In genomic region chr20:17612287-17612974, GRCh38 we compare ENCODE assay signal across 8 cellular contexts. TPM values are rescaled to one million over a fixed set of nuclear protein-coding genes. Genes with fewer than 3 reads are reported as not detected.
DNase-seq lines count a peak whose midpoint lies in the region; ATAC-seq and TF ChIP-seq lines count a peak whose summit lies in the region.

No MANE protein-coding gene starts in this region.

- peaks cover 8% of the 10 kb centered on the region for H3K36me3 Mint-ChIP-seq in activated T-helper 17 cell treated with anti-CD3 and anti-CD28 coated beads, Interleukin-2, amount 50 U/mL, for 72 hours (ENCODE audit: low read depth)

- TF ChIP-seq CTCF in spleen (IDR thresholded peaks at IDR 0.05 in 8 of 11, conservative IDR thresholded peaks at IDR 0.05 in 3 of 11): no peak

- H3K4me1 ChIP-seq in spleen: peaks cover 7 to 76% (median 40%) of the 10 kb centered on the region in 6 donors

- H3K9me3 ChIP-seq in spleen: no peaks in the 10 kb centered on the region

- peaks cover 17% of the 10 kb centered on the region for H3K4me1 Mint-ChIP-seq in activated T-helper 17 cell treated with anti-CD3 and anti-CD28 coated beads, Interleukin-2, amount 50 U/mL, for 72 hours

- no peaks in the 10 kb centered on the region for H3K9me3 Mint-ChIP-seq in activated T-helper 17 cell treated with anti-CD3 and anti-CD28 coated beads, Interleukin-2, amount 50 U/mL, for 72 hours

- DNase-seq in Jurkat, Clone E6-1 (ENCODE audit: low read depth, low spot score): peak; percentile 72
- DNase-seq in glomerular visceral epithelial cell (ENCODE audit: extremely low spot score): peak; percentile 25
- peak; percentile 80 for DNase-seq in spleen
- no peak for DNase-seq in GF-D8 (lab: John Stamatoyannopoulos, UW)
- no peak for DNase-seq in cerebellar nuclear complex (lab: John Stamatoyannopoulos, UW)
- DNase-seq in NCI-H146 (lab: John Stamatoyannopoulos, UW): no peak

- WGBS in spleen, 5 donors: 43 to 73% (median 47%) methylated on average over 9 to 16 of the region's 16 CpGs

- no peak overlapping the region for H3K4me3 ChIP-seq in Jurkat, Clone E6-1 (ENCODE audit: low read length)
- H3K4me3 ChIP-seq in spleen: no peak overlapping the region

- H3K27ac ChIP-seq in spleen: peak overlapping the region; percentile 8 to 85 (median 68)

- no peak for TF ChIP-seq POLR2A in spleen (IDR thresholded peaks at IDR 0.05)

- intact Hi-C loops in spleen (cut with DNase I; ENCODE audit: low total_unique reads): no loop called here

- H3K27me3 Mint-ChIP-seq in activated T-helper 17 cell treated with anti-CD3 and anti-CD28 coated beads, Interleukin-2, amount 50 U/mL, for 72 hours: no peaks in the 10 kb centered on the region

- H3K27ac Mint-ChIP-seq in activated T-helper 17 cell treated with anti-CD3 and anti-CD28 coated beads, Interleukin-2, amount 50 U/mL, for 72 hours: peak overlapping the region; percentile 93

- H3K4me3 Mint-ChIP-seq in activated T-helper 17 cell treated with anti-CD3 and anti-CD28 coated beads, Interleukin-2, amount 50 U/mL, for 72 hours: peak overlapping the region; percentile 71

- peak; percentile 64 for ATAC-seq in activated T-helper 17 cell treated with anti-CD3 and anti-CD28 coated beads, Interleukin-2, amount 50 U/mL, for 72 hours (replicated peaks)
- ATAC-seq in GM18511 (IDR thresholded peaks at IDR 0.05; ENCODE audit: unreplicated experiment): no peak

- H3K27me3 ChIP-seq in spleen (replicated peaks in 1 of 7): no peaks in the 10 kb centered on the region

- H3K36me3 ChIP-seq in spleen: peaks cover 0 to 76% (median 24%) of the 10 kb centered on the region in 6 donors

RNA-seq across cellular contexts. Expression of gene DSTN, which starts 42.6 kb away (rescaled TPM):
- polyA plus RNA-seq in Jurkat, Clone E6-1 (2012; ENCODE audit: insufficient read depth, insufficient read length): 116 TPM
- total RNA-seq in activated T-helper 17 cell treated with anti-CD3 and anti-CD28 coated beads, Interleukin-2, amount 50 U/mL, for 72 hours: 10 to 100 TPM; 42.9 to 45.8 TPM
- 100 to 1,000 TPM in 3 of 7 donors, 10 to 100 TPM in 4; 62.0 to 122 (median 93.6) TPM for total RNA-seq in spleen
- 100 to 1,000 TPM in 2 of 3 donors, 10 to 100 TPM in 1; 65.8 to 157 (median 107) TPM for polyA plus RNA-seq in spleen

Comparison
In these comparisons a context has a peak if more than half of its experiments do, and no peak if none do; other contexts are left out.
1. DNase-seq: peak in Jurkat, Clone E6-1 (single experiment), glomerular visceral epithelial cell (single experiment) and spleen (single experiment); none in GF-D8 (single experiment), cerebellar nuclear complex (0 of 2) and NCI-H146 (single experiment).